In the genomic region with DNA sequence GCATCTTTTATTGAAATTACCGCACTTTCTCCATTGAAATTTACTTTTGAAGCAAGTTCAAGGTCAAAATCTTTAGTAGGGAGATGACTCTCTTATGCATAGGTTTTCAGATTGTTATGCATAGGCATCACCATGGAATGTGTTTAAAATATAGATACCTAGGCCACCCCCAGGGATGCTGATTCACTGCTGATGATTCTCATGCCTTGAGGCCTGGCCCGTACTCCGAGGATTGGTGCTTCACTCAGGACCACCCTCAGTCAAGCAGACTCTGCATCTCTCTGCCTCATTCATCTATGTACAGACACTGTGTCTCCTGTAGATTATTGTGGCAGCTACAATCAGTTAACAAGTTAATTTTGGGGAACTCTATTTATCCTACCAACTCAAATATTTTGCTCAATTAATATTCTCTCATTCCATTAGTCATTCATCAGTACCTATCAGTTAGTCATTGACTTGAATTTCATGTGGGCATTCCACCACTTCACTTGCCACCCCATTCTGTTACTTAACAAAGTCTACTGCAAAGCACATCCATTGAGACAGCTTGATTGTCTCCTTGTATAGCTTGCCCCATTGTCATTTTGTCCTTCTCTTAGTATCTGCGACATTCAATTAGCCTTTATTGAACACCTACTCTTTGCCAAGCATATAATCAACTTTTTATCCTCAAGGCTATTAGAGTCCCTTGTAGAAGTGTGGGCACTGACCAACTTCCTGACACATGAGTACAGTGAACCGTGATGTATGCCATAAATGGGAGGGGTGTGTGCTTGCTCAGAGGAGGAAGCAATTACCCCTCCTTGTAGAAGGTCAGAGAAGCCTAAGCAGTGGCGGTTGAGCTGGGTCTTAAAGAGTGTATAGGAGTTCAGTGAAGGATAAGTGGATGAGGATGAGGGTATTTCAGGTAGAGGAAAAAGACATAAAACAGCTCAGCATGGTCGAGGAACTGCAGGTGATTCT, we compare ENCODE assay signal across 14 cellular contexts.
"Had no signal": no experiment of that assay in that cellular context is flagged by ENCODE, and none has a peak within 500 bp of the region (broad histone marks: within the 10 kb centered on the region; RNA-seq: fewer than 3 reads in every experiment).

No MANE protein-coding gene starts in this region.

- H3K4me3 Mint-ChIP-seq: activated CD4-positive, alpha-beta T cell treated with anti-CD3 and anti-CD28 coated beads, Interleukin-2, amount 10 ng/mL, durations not matched to agents 7 days and 5 days; activated naive CD8-positive, alpha-beta T cell treated with anti-CD3 and anti-CD28 coated beads for 36 hours; brain; T-helper 1 cell treated with Interleukin-12 subunit alpha and Interleukin-12 subunit beta and Interleukin-4 antibody, amounts not matched to agents 30 μg/mL and 1 μg/mL, for 36 hours had no signal

- H3K27ac Mint-ChIP-seq: activated CD4-positive, alpha-beta T cell treated with anti-CD3 and anti-CD28 coated beads, Interleukin-2, amount 10 ng/mL, durations not matched to agents 7 days and 5 days; activated naive CD8-positive, alpha-beta T cell treated with anti-CD3 and anti-CD28 coated beads for 36 hours; brain; T-helper 1 cell treated with Interleukin-12 subunit alpha and Interleukin-12 subunit beta and Interleukin-4 antibody, amounts not matched to agents 30 μg/mL and 1 μg/mL, for 36 hours had no signal

- H3K36me3 Mint-ChIP-seq: brain had no signal

- ATAC-seq: left lobe of liver had no signal

- DNase-seq: activated CD4-positive, alpha-beta T cell treated with anti-CD3 and anti-CD28 coated beads, Interleukin-2, amount 10 ng/mL, durations not matched to agents 7 days and 5 days; activated CD8-positive, alpha-beta memory T cell treated with anti-CD3 and anti-CD28 coated beads for 24 hours; activated naive CD8-positive, alpha-beta T cell treated with anti-CD3 and anti-CD28 coated beads for 36 hours; cerebellar nuclear complex; dermis blood vessel endothelial cell; erythroblast; naive B cell; stimulated activated CD4-positive, alpha-beta T cell treated with anti-CD3 and anti-CD28 coated beads, Interleukin-15, amount 100 ng/mL, for 24 hours; stimulated activated CD4-positive, alpha-beta T cell treated with anti-CD3 and anti-CD28 coated beads, Interleukin-4, amount 100 ng/mL, for 1 hour; stimulated activated naive CD4-positive, alpha-beta T cell; substantia nigra had no signal

- H3K4me1 Mint-ChIP-seq: activated CD4-positive, alpha-beta T cell treated with anti-CD3 and anti-CD28 coated beads, Interleukin-2, amount 10 ng/mL, durations not matched to agents 7 days and 5 days; activated naive CD8-positive, alpha-beta T cell treated with anti-CD3 and anti-CD28 coated beads for 36 hours had no signal

- H3K9me3 Mint-ChIP-seq: activated CD4-positive, alpha-beta T cell treated with anti-CD3 and anti-CD28 coated beads, Interleukin-2, amount 10 ng/mL, durations not matched to agents 7 days and 5 days; activated naive CD8-positive, alpha-beta T cell treated with anti-CD3 and anti-CD28 coated beads for 36 hours; naive B cell; T-helper 1 cell treated with Interleukin-12 subunit alpha and Interleukin-12 subunit beta and Interleukin-4 antibody, amounts not matched to agents 30 μg/mL and 1 μg/mL, for 36 hours had no signal

- H3K27me3 Mint-ChIP-seq: activated CD4-positive, alpha-beta T cell treated with anti-CD3 and anti-CD28 coated beads, Interleukin-2, amount 10 ng/mL, durations not matched to agents 7 days and 5 days; activated naive CD8-positive, alpha-beta T cell treated with anti-CD3 and anti-CD28 coated beads for 36 hours; brain; naive B cell had no signal
